ENCODE assay signal across 1 cellular context in the genomic region with DNA sequence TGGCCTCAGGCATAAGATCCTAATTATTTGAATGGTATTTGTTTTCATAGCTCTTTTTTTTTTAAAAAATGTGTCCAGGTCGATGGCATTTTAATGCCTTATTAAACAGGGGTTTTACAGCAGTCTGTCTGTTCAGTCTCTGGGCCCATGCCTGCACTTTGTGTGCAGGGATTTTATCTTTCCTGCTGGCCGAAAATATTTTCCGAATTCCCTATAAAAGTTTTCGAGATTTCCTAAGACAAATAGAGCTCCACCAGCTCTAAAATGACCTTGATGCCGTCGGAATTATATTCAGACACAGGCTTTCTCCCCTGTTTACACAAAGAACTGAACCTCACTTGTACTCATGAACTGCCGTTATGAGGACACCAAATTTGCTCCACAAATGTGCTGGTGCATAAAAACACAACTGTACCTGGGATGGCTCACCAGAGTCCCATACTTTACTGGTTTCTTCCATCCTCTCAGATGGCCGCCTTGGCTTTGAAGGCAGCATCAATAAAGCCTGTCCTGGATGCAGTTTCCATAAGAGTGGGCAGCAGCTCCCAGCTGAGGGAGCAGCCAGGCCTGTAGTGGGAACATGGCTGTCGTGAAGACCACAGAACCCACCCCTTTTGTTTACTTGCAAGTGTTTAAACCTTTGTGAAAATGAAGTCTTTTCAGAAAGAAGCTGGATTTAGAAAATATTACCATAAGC.
TF ChIP-seq lines count a peak whose summit lies in the region.

No MANE protein-coding gene starts in this region.

TF ChIP-seq in HEK293, 187 proteins besides CTCF, POLR2A, EP300 and RAD21 (continued from another document):
- TF ChIP-seq, protein P1, sequence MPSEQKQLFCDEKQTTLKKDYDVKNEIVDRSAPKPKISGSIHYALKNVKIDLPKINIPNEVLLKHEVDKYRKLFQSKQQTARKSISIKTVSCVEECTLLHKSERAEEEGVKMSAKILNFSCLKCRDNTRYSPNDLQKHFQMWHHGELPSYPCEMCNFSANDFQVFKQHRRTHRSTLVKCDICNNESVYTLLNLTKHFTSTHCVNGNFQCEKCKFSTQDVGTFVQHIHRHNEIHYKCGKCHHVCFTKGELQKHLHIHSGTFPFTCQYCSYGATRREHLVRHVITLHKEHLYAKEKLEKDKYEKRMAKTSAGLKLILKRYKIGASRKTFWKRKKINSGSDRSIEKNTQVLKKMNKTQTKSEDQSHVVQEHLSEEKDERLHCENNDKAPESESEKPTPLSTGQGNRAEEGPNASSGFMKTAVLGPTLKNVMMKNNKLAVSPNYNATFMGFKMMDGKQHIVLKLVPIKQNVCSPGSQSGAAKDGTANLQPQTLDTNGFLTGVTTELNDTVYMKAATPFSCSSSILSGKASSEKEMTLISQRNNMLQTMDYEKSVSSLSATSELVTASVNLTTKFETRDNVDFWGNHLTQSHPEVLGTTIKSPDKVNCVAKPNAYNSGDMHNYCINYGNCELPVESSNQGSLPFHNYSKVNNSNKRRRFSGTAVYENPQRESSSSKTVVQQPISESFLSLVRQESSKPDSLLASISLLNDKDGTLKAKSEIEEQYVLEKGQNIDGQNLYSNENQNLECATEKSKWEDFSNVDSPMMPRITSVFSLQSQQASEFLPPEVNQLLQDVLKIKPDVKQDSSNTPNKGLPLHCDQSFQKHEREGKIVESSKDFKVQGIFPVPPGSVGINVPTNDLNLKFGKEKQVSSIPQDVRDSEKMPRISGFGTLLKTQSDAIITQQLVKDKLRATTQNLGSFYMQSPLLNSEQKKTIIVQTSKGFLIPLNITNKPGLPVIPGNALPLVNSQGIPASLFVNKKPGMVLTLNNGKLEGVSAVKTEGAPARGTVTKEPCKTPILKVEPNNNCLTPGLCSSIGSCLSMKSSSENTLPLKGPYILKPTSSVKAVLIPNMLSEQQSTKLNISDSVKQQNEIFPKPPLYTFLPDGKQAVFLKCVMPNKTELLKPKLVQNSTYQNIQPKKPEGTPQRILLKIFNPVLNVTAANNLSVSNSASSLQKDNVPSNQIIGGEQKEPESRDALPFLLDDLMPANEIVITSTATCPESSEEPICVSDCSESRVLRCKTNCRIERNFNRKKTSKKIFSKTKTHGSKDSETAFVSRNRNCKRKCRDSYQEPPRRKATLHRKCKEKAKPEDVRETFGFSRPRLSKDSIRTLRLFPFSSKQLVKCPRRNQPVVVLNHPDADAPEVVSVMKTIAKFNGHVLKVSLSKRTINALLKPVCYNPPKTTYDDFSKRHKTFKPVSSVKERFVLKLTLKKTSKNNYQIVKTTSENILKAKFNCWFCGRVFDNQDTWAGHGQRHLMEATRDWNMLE (tag by site-specific recombination; conservative IDR thresholded peaks at IDR 0.05; ENCODE audit: low read depth) = no peak
- TF ChIP-seq, protein P2, sequence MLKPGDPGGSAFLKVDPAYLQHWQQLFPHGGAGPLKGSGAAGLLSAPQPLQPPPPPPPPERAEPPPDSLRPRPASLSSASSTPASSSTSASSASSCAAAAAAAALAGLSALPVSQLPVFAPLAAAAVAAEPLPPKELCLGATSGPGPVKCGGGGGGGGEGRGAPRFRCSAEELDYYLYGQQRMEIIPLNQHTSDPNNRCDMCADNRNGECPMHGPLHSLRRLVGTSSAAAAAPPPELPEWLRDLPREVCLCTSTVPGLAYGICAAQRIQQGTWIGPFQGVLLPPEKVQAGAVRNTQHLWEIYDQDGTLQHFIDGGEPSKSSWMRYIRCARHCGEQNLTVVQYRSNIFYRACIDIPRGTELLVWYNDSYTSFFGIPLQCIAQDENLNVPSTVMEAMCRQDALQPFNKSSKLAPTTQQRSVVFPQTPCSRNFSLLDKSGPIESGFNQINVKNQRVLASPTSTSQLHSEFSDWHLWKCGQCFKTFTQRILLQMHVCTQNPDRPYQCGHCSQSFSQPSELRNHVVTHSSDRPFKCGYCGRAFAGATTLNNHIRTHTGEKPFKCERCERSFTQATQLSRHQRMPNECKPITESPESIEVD (tag by site-specific recombination; IDR thresholded peaks at IDR 0.05) = peak; percentile 63
- TF ChIP-seq KLF16 (tag by site-specific recombination; IDR thresholded peaks at IDR 0.05) = no peak
- no peak for TF ChIP-seq ZBTB17 (tag by site-specific recombination; IDR thresholded peaks at IDR 0.05)
